ENCODE assay signal across 8 cellular contexts in the genomic region with DNA sequence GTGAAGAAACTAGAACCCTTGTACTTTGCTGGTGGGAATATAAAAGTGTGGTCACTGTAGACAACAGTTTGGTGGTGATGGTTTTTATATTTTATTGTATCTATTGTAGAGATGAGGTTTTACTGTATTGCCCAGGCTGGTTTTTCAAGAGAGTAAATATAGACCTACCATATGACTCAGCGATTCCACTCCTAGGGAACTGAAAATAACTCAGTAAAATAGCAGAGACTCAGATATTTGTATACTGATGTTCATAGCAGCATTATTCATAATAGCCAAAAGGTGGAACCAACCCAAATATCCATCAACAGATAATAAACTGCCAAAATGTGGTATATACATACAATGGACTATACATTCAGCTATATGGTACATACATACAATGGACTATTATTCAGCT.
DNase-seq lines count a peak whose midpoint lies in the region; ATAC-seq and TF ChIP-seq lines count a peak whose summit lies in the region.

No MANE protein-coding gene starts in this region.

- H3K9me3 Mint-ChIP-seq in activated CD8-positive, alpha-beta T cell treated with anti-CD3 and anti-CD28 coated beads for 36 hours: no peaks in the 10 kb centered on the region

- intact Hi-C loops in testis (cut with DNase I; ENCODE audit: low total_unique reads): no loop called here
- intact Hi-C loops in activated CD8-positive, alpha-beta T cell treated with anti-CD3 and anti-CD28 coated beads for 36 hours (cut with micrococcal nuclease): no loop called here

- H3K4me3 ChIP-seq in ACC112 (ENCODE audit: low read depth, low read length) (no peak overlapping the region), testis (no peak overlapping the region)

- peaks cover 3% of the 10 kb centered on the region for H3K27me3 Mint-ChIP-seq in activated CD8-positive, alpha-beta T cell treated with anti-CD3 and anti-CD28 coated beads for 36 hours

- no peaks in the 10 kb centered on the region for H3K9me3 ChIP-seq in testis

- H3K79me2 ChIP-seq in ACC112 (ENCODE audit: control insufficient read depth, insufficient read depth, low read length, unreplicated experiment): no peaks in the 10 kb centered on the region

- H3K4me1 ChIP-seq in ACC112 (ENCODE audit: control insufficient read depth, insufficient read depth, low read length, unreplicated experiment): peaks cover 10% of the 10 kb centered on the region
- no peaks in the 10 kb centered on the region for H3K4me1 ChIP-seq in testis

- POLR2A ChIA-PET in activated CD8-positive, alpha-beta T cell treated with anti-CD3 and anti-CD28 coated beads for 36 hours (lab: Charles Lee): no interaction called here

- H2AFZ ChIP-seq in ACC112 (ENCODE audit: low read length, unreplicated experiment): peak overlapping the region; percentile 21

- H3K36me3 Mint-ChIP-seq in activated CD8-positive, alpha-beta T cell treated with anti-CD3 and anti-CD28 coated beads for 36 hours (ENCODE audit: low read depth): no peaks in the 10 kb centered on the region

- peak; percentile 61 for ATAC-seq in GM19467 (IDR thresholded peaks at IDR 0.05; ENCODE audit: unreplicated experiment)
- peak; percentile 68 for ATAC-seq in HG03097 (IDR thresholded peaks at IDR 0.05; ENCODE audit: low FRiP score, unreplicated experiment)
- no peak for ATAC-seq in SK-N-SH treated with all-trans-retinoic acid at 6 μM for 48 hours
- no peak for ATAC-seq in activated CD8-positive, alpha-beta T cell treated with anti-CD3 and anti-CD28 coated beads for 36 hours

- TF ChIP-seq POLR2A in testis (IDR thresholded peaks at IDR 0.05): no peak

- H3K27me3 ChIP-seq in ACC112 (ENCODE audit: insufficient read depth, low read length) (no peaks in the 10 kb centered on the region), testis (no peaks in the 10 kb centered on the region)

- H3K4me3 Mint-ChIP-seq in activated CD8-positive, alpha-beta T cell treated with anti-CD3 and anti-CD28 coated beads for 36 hours: no peak overlapping the region

- CTCF ChIA-PET in activated CD8-positive, alpha-beta T cell treated with anti-CD3 and anti-CD28 coated beads for 36 hours (lab: Charles Lee): interaction anchor here (0.8 kb wide), 1 partner anchor 68 kb away, joined by 3 read pairs; a partner anchor contains a TSS

- 81 to 91% methylated on average over 1 of the region's 1 CpG for WGBS in testis, 2 donors

- no peaks in the 10 kb centered on the region for H3K36me3 ChIP-seq in ACC112 (ENCODE audit: insufficient read depth, low read length)
- no peaks in the 10 kb centered on the region for H3K36me3 ChIP-seq in testis (ENCODE audit: low read depth, missing control alignments)

- H3K27ac ChIP-seq in ACC112 (ENCODE audit: low read depth, low read length): peak overlapping the region; percentile 52
- H3K27ac ChIP-seq in testis: no peak overlapping the region

- no peaks in the 10 kb centered on the region for H3K4me1 Mint-ChIP-seq in activated CD8-positive, alpha-beta T cell treated with anti-CD3 and anti-CD28 coated beads for 36 hours (ENCODE audit: low read depth)

- no peak overlapping the region for H3K27ac Mint-ChIP-seq in activated CD8-positive, alpha-beta T cell treated with anti-CD3 and anti-CD28 coated beads for 36 hours

- no peak for TF ChIP-seq CTCF in testis (IDR thresholded peaks at IDR 0.05)
- TF ChIP-seq CTCF in activated CD8-positive, alpha-beta T cell treated with anti-CD3 and anti-CD28 coated beads for 36 hours (IDR thresholded peaks at IDR 0.05): no peak

- DNase-seq in SIG-M5 (lab: John Stamatoyannopoulos, UW) (peak; percentile 28), testis (no peak), SHP77 (lab: John Stamatoyannopoulos, UW) (no peak)
- DNase-seq in activated CD8-positive, alpha-beta T cell treated with anti-CD3 and anti-CD28 coated beads for 36 hours: no peak

TF ChIP-seq in SK-N-SH treated with all-trans-retinoic acid at 6 μM for 48 hours, 23 proteins besides CTCF, POLR2A, EP300 and RAD21:
- no peak for TF ChIP-seq PPARA (CRISPR knock-in tag; IDR thresholded peaks at IDR 0.05; ENCODE audit: borderline replicate concordance)
- TF ChIP-seq, protein P1, sequence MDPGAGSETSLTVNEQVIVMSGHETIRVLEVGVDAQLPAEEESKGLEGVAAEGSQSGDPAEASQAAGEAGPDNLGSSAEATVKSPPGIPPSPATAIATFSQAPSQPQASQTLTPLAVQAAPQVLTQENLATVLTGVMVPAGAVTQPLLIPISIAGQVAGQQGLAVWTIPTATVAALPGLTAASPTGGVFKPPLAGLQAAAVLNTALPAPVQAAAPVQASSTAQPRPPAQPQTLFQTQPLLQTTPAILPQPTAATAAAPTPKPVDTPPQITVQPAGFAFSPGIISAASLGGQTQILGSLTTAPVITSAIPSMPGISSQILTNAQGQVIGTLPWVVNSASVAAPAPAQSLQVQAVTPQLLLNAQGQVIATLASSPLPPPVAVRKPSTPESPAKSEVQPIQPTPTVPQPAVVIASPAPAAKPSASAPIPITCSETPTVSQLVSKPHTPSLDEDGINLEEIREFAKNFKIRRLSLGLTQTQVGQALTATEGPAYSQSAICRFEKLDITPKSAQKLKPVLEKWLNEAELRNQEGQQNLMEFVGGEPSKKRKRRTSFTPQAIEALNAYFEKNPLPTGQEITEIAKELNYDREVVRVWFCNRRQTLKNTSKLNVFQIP (CRISPR knock-in tag; IDR thresholded peaks at IDR 0.05; ENCODE audit: borderline replicate concordance, low read depth): no peak

Comparison
In these comparisons a context has a peak if more than half of its experiments do, and no peak if none do; other contexts are left out.
1. ATAC-seq: peak in GM19467 (single experiment) and HG03097 (single experiment); none in SK-N-SH treated with all-trans-retinoic acid at 6 μM for 48 hours (single experiment) and activated CD8-positive, alpha-beta T cell treated with anti-CD3 and anti-CD28 coated beads for 36 hours (single experiment).